In the genomic region with DNA sequence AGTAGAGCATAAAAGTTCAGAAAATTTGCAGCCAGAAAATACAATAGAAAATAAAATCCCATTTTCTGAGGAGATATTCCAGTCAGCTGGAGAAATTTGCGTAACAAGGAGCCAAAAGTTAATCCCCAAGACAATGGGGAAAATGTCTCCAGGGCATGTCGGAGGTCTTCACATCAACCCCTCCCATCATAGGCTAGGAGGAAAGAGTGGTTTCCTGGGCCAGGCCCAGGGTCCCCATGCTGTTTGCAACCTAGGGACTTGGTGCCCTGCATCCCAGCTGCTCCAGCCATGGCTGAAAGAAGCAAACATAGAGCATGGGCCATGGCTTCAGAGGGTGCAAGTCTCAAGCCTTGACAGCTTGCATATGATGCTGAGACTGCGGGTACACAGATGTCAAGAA, we compare ENCODE assay signal across 24 cellular contexts.
"Had no signal": no experiment of that assay in that cellular context is flagged by ENCODE, and none has a peak within 500 bp of the region (broad histone marks: within the 10 kb centered on the region; RNA-seq: fewer than 3 reads in every experiment).

No MANE protein-coding gene starts in this region.

- H3K4me1 ChIP-seq: stomach, suprapubic skin, testis, thyroid gland, tibial artery, tibial nerve, transverse colon, upper lobe of left lung, upper lobe of right lung, uterus had no signal

- H3K27me3 ChIP-seq: stomach, suprapubic skin, testis, thyroid gland, tibial artery, tibial nerve, transverse colon, upper lobe of left lung, upper lobe of right lung, uterus, vagina had no signal

- DNase-seq: stimulated activated CD4-positive, alpha-beta T cell treated with anti-CD3 and anti-CD28 coated beads, Interleukin-2, amount 100 ng/mL, for 48 hours; stimulated activated CD4-positive, alpha-beta T cell treated with anti-CD3 and anti-CD28 coated beads, Interleukin-4, amount 100 ng/mL, for 1 hour; stimulated activated CD4-positive, alpha-beta T cell treated with anti-CD3 and anti-CD28 coated beads, Interleukin-4, amount 100 ng/mL, for 24 hours; stimulated activated CD4-positive, alpha-beta T cell treated with anti-CD3 and anti-CD28 coated beads, Interleukin-4, amount 100 ng/mL, for 4 hours; stimulated activated CD8-positive, alpha-beta memory T cell treated with anti-CD3 and anti-CD28 coated beads, Interleukin-4, amount 100 ng/mL, for 48 hours; stimulated activated naive B cell treated with anti-CD40 and anti-IgM and Interleukin-4, amounts not matched to agents 10 μg/mL and 1 μg/mL and 100 μg/mL, for 72 hours; stimulated activated naive CD4-positive, alpha-beta T cell; stimulated activated naive CD4-positive, alpha-beta T cell treated with Interleukin-2 at 50 U/mL for 16 hours; stimulated activated naive CD8-positive, alpha-beta T cell treated with anti-CD3 and anti-CD28 coated beads, Interleukin-15, amount 100 ng/mL, for 72 hours; stimulated activated naive CD8-positive, alpha-beta T cell treated with anti-CD3 and anti-CD28 coated beads, Interleukin-15, Interleukin-2, amounts not matched to agents 100 U/mL and 50 U/mL, for 24 hours; stomach; substantia nigra; testis; thyroid gland; tibial artery; transverse colon; trophoblast cell; upper lobe of left lung; upper lobe of right lung; uterus had no signal

- H3K9me3 ChIP-seq: stomach, suprapubic skin, testis, thoracic aorta, thyroid gland, tibial artery, tibial nerve, transverse colon, upper lobe of left lung, upper lobe of right lung, uterus, vagina had no signal

- H3K4me3 ChIP-seq: stomach, suprapubic skin, testis, thoracic aorta, thyroid gland, tibial artery, tibial nerve, transverse colon, upper lobe of left lung, upper lobe of right lung, uterus, vagina had no signal

- H3K36me3 ChIP-seq: stomach, suprapubic skin, thoracic aorta, thyroid gland, tibial artery, tibial nerve, transverse colon, upper lobe of left lung, upper lobe of right lung, uterus, vagina had no signal
